Comparison of ENCODE assay signal across 2 cellular contexts in genomic region chr13:85283408-85283807, GRCh38.
TF ChIP-seq lines count a peak whose summit lies in the region.

No MANE protein-coding gene starts in this region.

TF ChIP-seq in endothelial cell of umbilical vein, 7 proteins besides CTCF, POLR2A, EP300 and RAD21 (continued from another document):
- TF ChIP-seq EZH2 (IDR thresholded peaks at IDR 0.05; ENCODE audit: borderline replicate concordance, low read depth, low read length, severe bottlenecking): no peak
- TF ChIP-seq JUN (IDR thresholded peaks at IDR 0.05; ENCODE audit: borderline replicate concordance, insufficient read depth, insufficient read length, low read depth): no peak
- TF ChIP-seq, protein P1, sequence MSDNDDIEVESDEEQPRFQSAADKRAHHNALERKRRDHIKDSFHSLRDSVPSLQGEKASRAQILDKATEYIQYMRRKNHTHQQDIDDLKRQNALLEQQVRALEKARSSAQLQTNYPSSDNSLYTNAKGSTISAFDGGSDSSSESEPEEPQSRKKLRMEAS (IDR thresholded peaks at IDR 0.05; ENCODE audit: insufficient read depth, insufficient read length): no peak
TF ChIP-seq in endothelial cell of umbilical vein: peak in this region for 0.

TF ChIP-seq in HepG2, 621 proteins besides CTCF, POLR2A, EP300 and RAD21 (continued from another document):
- TF ChIP-seq TFDP2 (CRISPR knock-in tag; IDR thresholded peaks at IDR 0.05): no peak
- no peak for TF ChIP-seq LCORL (IDR thresholded peaks at IDR 0.05)
- TF ChIP-seq LCORL (CRISPR knock-in tag; IDR thresholded peaks at IDR 0.05): no peak
- TF ChIP-seq KLF11 (CRISPR knock-in tag; IDR thresholded peaks at IDR 0.05): no peak
